30 cellular contexts compared by ENCODE assay signal in the genomic region with DNA sequence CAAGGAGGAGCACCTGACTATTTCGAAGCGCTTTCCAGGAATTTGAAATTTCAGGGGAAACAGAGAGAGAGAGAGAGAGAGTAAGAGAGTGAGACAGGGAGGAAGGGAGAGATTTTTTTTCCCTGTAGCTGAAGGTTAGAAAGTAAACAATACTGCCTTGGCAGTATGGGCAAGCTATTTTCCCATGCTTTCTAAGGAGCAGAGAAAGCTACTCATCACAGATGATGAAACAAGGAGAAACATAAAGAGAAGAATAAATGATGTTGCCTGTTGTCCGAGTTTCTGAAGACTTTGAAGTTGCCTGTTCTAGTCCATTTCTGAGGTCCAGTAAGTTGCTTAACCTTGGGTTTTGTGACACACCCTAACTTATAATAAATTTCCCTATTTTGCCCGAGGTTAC.
"Had no signal": no experiment of that assay in that cellular context is flagged by ENCODE, and none has a peak within 500 bp of the region (broad histone marks: within the 10 kb centered on the region; RNA-seq: fewer than 3 reads in every experiment).

No MANE protein-coding gene starts in this region.

- H3K9me3 ChIP-seq: body of pancreas, colonic mucosa, pancreas, prostate gland, testis, transverse colon had no signal

- H3K27me3 ChIP-seq: body of pancreas, colonic mucosa, testis, transverse colon had no signal

- H3K27ac Mint-ChIP-seq: activated CD8-positive, alpha-beta T cell treated with anti-CD3 and anti-CD28 coated beads for 36 hours; activated naive CD4-positive, alpha-beta T cell treated with anti-CD3 and anti-CD28 coated beads, Interleukin-2, amount 50 U/mL, for 72 hours; immature natural killer cell; naive thymus-derived CD8-positive, alpha-beta T cell had no signal

- H3K9me3 Mint-ChIP-seq: activated CD8-positive, alpha-beta T cell treated with anti-CD3 and anti-CD28 coated beads for 36 hours; activated naive CD4-positive, alpha-beta T cell treated with anti-CD3 and anti-CD28 coated beads, Interleukin-2, amount 50 U/mL, for 72 hours; immature natural killer cell; naive thymus-derived CD8-positive, alpha-beta T cell had no signal

- H3K4me3 ChIP-seq: body of pancreas, colonic mucosa, dorsolateral prefrontal cortex, pancreas, prostate gland, skin epidermis, testis, transverse colon had no signal

- H3K4me3 Mint-ChIP-seq: activated CD8-positive, alpha-beta T cell treated with anti-CD3 and anti-CD28 coated beads for 36 hours; immature natural killer cell; naive thymus-derived CD8-positive, alpha-beta T cell; neural crest cell had no signal

- DNase-seq: activated CD4-positive, alpha-beta T cell treated with anti-CD3 and anti-CD28 coated beads, Interleukin-2, amount 50 U/mL, for 1 hour; activated CD4-positive, CD25-positive, alpha-beta regulatory T cell treated with anti-CD3 and anti-CD28 coated beads, Interleukin-2, amount 50 U/mL, for 72 hours; activated CD8-positive, alpha-beta T cell treated with anti-CD3 and anti-CD28 coated beads for 36 hours; activated naive CD4-positive, alpha-beta T cell; activated T-cell treated with anti-CD3 and anti-CD28 coated beads, Interleukin-2, amount 50 U/mL, for 48 hours; anterior cingulate cortex; body of pancreas; colonic mucosa; dorsolateral prefrontal cortex; effector memory CD4-positive, alpha-beta T cell; erythroblast; head of caudate nucleus; hypothalamus; immature natural killer cell; kidney; left colon; naive thymus-derived CD8-positive, alpha-beta T cell; nucleus accumbens; pancreas; retina; stimulated activated CD4-positive, alpha-beta T cell treated with anti-CD3 and anti-CD28 coated beads, Interleukin-12 subunit alpha, Interleukin-12 subunit beta, amount 100 ng/mL, for 4 hours; stimulated activated CD4-positive, alpha-beta T cell treated with anti-CD3 and anti-CD28 coated beads, Interleukin-4, amount 100 ng/mL, for 1 hour; stimulated activated naive CD8-positive, alpha-beta T cell treated with anti-CD3 and anti-CD28 coated beads, Interleukin-15, Interleukin-2, amounts not matched to agents 100 U/mL and 50 U/mL, for 24 hours; testis; transverse colon had no signal

- H3K27ac ChIP-seq: body of pancreas, colonic mucosa, dorsolateral prefrontal cortex, pancreas, prostate gland, skin epidermis, testis, transverse colon had no signal

- H3K4me1 Mint-ChIP-seq: immature natural killer cell; naive thymus-derived CD8-positive, alpha-beta T cell; neural crest cell had no signal

- H3K36me3 Mint-ChIP-seq: activated naive CD4-positive, alpha-beta T cell treated with anti-CD3 and anti-CD28 coated beads, Interleukin-2, amount 50 U/mL, for 72 hours; immature natural killer cell; naive thymus-derived CD8-positive, alpha-beta T cell had no signal

- ATAC-seq: activated CD8-positive, alpha-beta T cell treated with anti-CD3 and anti-CD28 coated beads for 36 hours; body of pancreas; left colon; naive thymus-derived CD8-positive, alpha-beta T cell; pancreas; sciatic nerve; stimulated activated naive CD8-positive, alpha-beta T cell treated with anti-CD3 and anti-CD28 coated beads, Interleukin-15, Interleukin-2, amounts not matched to agents 100 U/mL and 50 U/mL, for 24 hours had no signal

- H3K36me3 ChIP-seq: colonic mucosa, pancreas, prostate gland, transverse colon had no signal
